18 cellular contexts compared by ENCODE assay signal in genomic region chrX:330726-331144, GRCh38. TPM values are rescaled to one million over a fixed set of nuclear protein-coding genes. Genes with fewer than 3 reads are reported as not detected.
DNase-seq lines count a peak whose midpoint lies in the region; ATAC-seq, FAIRE-seq and TF ChIP-seq lines count a peak whose summit lies in the region.
"Had no signal": no experiment of that assay in that cellular context is flagged by ENCODE, and none has a peak within 500 bp of the region (broad histone marks: within the 10 kb centered on the region; RNA-seq: fewer than 3 reads in every experiment).

No MANE protein-coding gene starts in this region.

- DNase-seq in DND-41 (no peak), RWPE2 (ENCODE audit: low spot score) (peak; percentile 52), right cardiac atrium (peak in 1 of 3 donors; percentile 11), psoas muscle (peak in 1 of 2 donors; percentile 47), GM12891 (ENCODE audit: insufficient read length, low spot score) (no peak), foreskin fibroblast (no peak)
- DNase-seq: activated CD4-positive, alpha-beta T cell treated with anti-CD3 and anti-CD28 coated beads, Interleukin-2, amount 50 U/mL, for 4 hours; activated T-cell treated with anti-CD3 and anti-CD28 coated beads, Interleukin-2, amount 50 U/mL, for 48 hours; amniotic stem cell; cerebellar nuclear complex; foreskin keratinocyte; NCI-H2081; OCI-M1; stimulated activated CD4-positive, alpha-beta T cell treated with anti-CD3 and anti-CD28 coated beads, Interleukin-4, amount 100 ng/mL, for 1 hour; stimulated activated CD8-positive, alpha-beta memory T cell treated with anti-CD3 and anti-CD28 coated beads, Interleukin-4, amount 100 ng/mL, for 48 hours had no signal

- intact Hi-C loops in right cardiac atrium (cut with DNase I), result no loop called here
- intact Hi-C loops in psoas muscle (cut with DNase I), result no loop called here

- no peak overlapping the region for H3K4me2 ChIP-seq in DND-41 (ENCODE audit: insufficient read depth, low read length)

- TF ChIP-seq CTCF in DND-41 (IDR thresholded peaks at IDR 0.05; ENCODE audit: borderline replicate concordance, extremely low read depth, low read length, poor library complexity, severe bottlenecking) (no peak), RWPE2 (IDR thresholded peaks at IDR 0.05; ENCODE audit: poor library complexity, severe bottlenecking) (no peak), psoas muscle (IDR thresholded peaks at IDR 0.05) (no peak), foreskin fibroblast (IDR thresholded peaks at IDR 0.05; ENCODE audit: low read depth, low read length) (no peak)

- peak; percentile 13; the same call in 2 of the 3 replicates for ATAC-seq in DND-41 (ENCODE audit: insufficient read depth, low read depth)
- no peak; the same call in 2 of the 3 replicates for ATAC-seq in RWPE2 (ENCODE audit: low read depth)
- peak; percentile 4 to 9 for ATAC-seq in right cardiac atrium
- ATAC-seq in psoas muscle, result peak in 3 of 4 donors; percentile 24 to 35 (median 25)
- no peak for ATAC-seq in GM21619 (IDR thresholded peaks at IDR 0.05; ENCODE audit: unreplicated experiment)

- peaks cover 31% of the 10 kb centered on the region for H3K36me3 ChIP-seq in DND-41 (ENCODE audit: insufficient read depth, low read length)
- peaks cover 6% of the 10 kb centered on the region; the same call in 1 of the 2 replicates for H3K36me3 ChIP-seq in RWPE2 (ENCODE audit: low read depth)
- peaks cover 0 to 33% of the 10 kb centered on the region in 2 donors for H3K36me3 ChIP-seq in psoas muscle (ENCODE audit: insufficient read depth in 1 of 2, low read depth in 1 of 2)
- H3K36me3 ChIP-seq: thyroid gland had no signal

- H3K27ac ChIP-seq in DND-41 (ENCODE audit: low read length) (no peak overlapping the region), RWPE2 (ENCODE audit: poor library complexity, severe bottlenecking) (no peak overlapping the region), right cardiac atrium (ENCODE audit: low read length) (no peak overlapping the region), psoas muscle (no peak overlapping the region)
- H3K27ac ChIP-seq: foreskin keratinocyte, SK-N-MC, thyroid gland had no signal

- WGBS in right cardiac atrium, result 18% methylated on average over 28 of the region's 28 CpGs
- 12 to 57% (median 14%) methylated on average over 8 to 28 of the region's 28 CpGs for WGBS in psoas muscle, 3 donors

- no peak overlapping the region for H2AFZ ChIP-seq in DND-41 (ENCODE audit: low read depth, low read length)

- H3K9ac ChIP-seq in DND-41 (ENCODE audit: low read depth, low read length), result no peak overlapping the region

- H3K9me3 ChIP-seq in DND-41 (ENCODE audit: insufficient read depth, low read length, severe bottlenecking) (no peaks in the 10 kb centered on the region), RWPE2 (ENCODE audit: severe bottlenecking) (no peaks in the 10 kb centered on the region), right cardiac atrium (ENCODE audit: control insufficient read depth, low read length) (no peaks in the 10 kb centered on the region), psoas muscle (no peaks in the 10 kb centered on the region)
- H3K9me3 ChIP-seq: thyroid gland had no signal

- no peak for TF ChIP-seq POLR2A in GM12891 (IDR thresholded peaks at IDR 0.05; ENCODE audit: low read depth, low read length)

- FAIRE-seq in GM12891 (lab: Jason Lieb, UNC), result no peak

- peaks cover 7% of the 10 kb centered on the region for H4K20me1 ChIP-seq in DND-41 (ENCODE audit: insufficient read depth, low read length)

- no peaks in the 10 kb centered on the region for H3K79me2 ChIP-seq in DND-41 (ENCODE audit: insufficient read depth, low read length)

- H3K4me3 ChIP-seq in DND-41 (ENCODE audit: low read depth in 1 of 2, low read length in 2 of 2) (no peak overlapping the region), RWPE2 (ENCODE audit: severe bottlenecking) (no peak overlapping the region), right cardiac atrium (ENCODE audit: low read length) (no peak overlapping the region), psoas muscle (peak overlapping the region; percentile 40), foreskin fibroblast (ENCODE audit: low read depth in 1 of 2, low read length in 2 of 2) (no peak overlapping the region)
- H3K4me3 ChIP-seq: SK-N-MC, thyroid gland had no signal

- H3K4me1 ChIP-seq in DND-41 (ENCODE audit: insufficient read depth, low read length), result no peaks in the 10 kb centered on the region
- H3K4me1 ChIP-seq in RWPE2 (ENCODE audit: insufficient read depth, poor library complexity, severe bottlenecking), result no peaks in the 10 kb centered on the region
- no peaks in the 10 kb centered on the region for H3K4me1 ChIP-seq in right cardiac atrium (ENCODE audit: control insufficient read depth, insufficient read depth, low read length)
- H3K4me1 ChIP-seq in psoas muscle, result no peaks in the 10 kb centered on the region
- H3K4me1 ChIP-seq: foreskin keratinocyte had no signal

- no peaks in the 10 kb centered on the region for H3K27me3 ChIP-seq in DND-41 (ENCODE audit: insufficient read depth, low read length, poor library complexity)
- peaks cover 18% of the 10 kb centered on the region for H3K27me3 ChIP-seq in RWPE2 (ENCODE audit: insufficient read depth, poor library complexity, severe bottlenecking)
- no peaks in the 10 kb centered on the region for H3K27me3 ChIP-seq in right cardiac atrium (ENCODE audit: control insufficient read depth, insufficient read depth)
- H3K27me3 ChIP-seq in psoas muscle (ENCODE audit: insufficient read depth in 3 of 3, low read length in 2 of 3), result peaks cover 0 to 2% (median 0%) of the 10 kb centered on the region in 3 donors
- H3K27me3 ChIP-seq: thyroid gland had no signal

TF ChIP-seq in GM12891, 5 proteins besides CTCF, POLR2A, EP300 and RAD21:
- TF ChIP-seq PAX5 (IDR thresholded peaks at IDR 0.05; ENCODE audit: insufficient read depth, low read length, severe bottlenecking), result no peak
- TF ChIP-seq TAF1 (IDR thresholded peaks at IDR 0.05; ENCODE audit: low read depth, low read length), result no peak
- TF ChIP-seq POLR2AphosphoS5 (IDR thresholded peaks at IDR 0.05; ENCODE audit: low read depth, low read length), result no peak
- TF ChIP-seq POU2F2 (IDR thresholded peaks at IDR 0.05; ENCODE audit: low read depth, low read length), result no peak
- TF ChIP-seq SPI1 (IDR thresholded peaks at IDR 0.05; ENCODE audit: low read depth, low read length), result no peak

RNA-seq across cellular contexts. Expression of gene GTPBP6, which starts 12.1 kb away (rescaled TPM):
- 10 to 100 TPM; 48.4 to 57.6 (median 54.8) TPM for total RNA-seq in right cardiac atrium
- polyA plus RNA-seq in right cardiac atrium, result 59.0 TPM
- total RNA-seq in psoas muscle, result 10 to 100 TPM; 48.5 to 54.5 (median 50.9) TPM
- polyA plus RNA-seq in psoas muscle, result 10 to 100 TPM; 48.1 to 63.4 (median 49.0) TPM
- polyA plus RNA-seq in GM12891 (2012; ENCODE audit: low read depth, missing spikeins), result 29.7 TPM

RNA-seq across cellular contexts. Expression of gene PLCXD1, which starts 49.6 kb away (rescaled TPM):
- total RNA-seq in right cardiac atrium (1 to 10 TPM; 2.1 to 9.0 (median 4.7) TPM), psoas muscle (1 to 10 TPM in 3 of 4 donors, under 1 TPM in 1; 0.89 to 3.0 (median 2.0) TPM)
- polyA plus RNA-seq in right cardiac atrium (3.6 TPM), psoas muscle (10 to 100 TPM in 1 of 3 donors, 1 to 10 TPM in 2; 1.2 to 16.3 (median 2.3) TPM)
- polyA plus RNA-seq in GM12891 (2012; ENCODE audit: low read depth, missing spikeins), result 21.2 TPM

RNA-seq across cellular contexts. Expression of gene PPP2R3B, which starts 56.0 kb away (rescaled TPM):
- total RNA-seq in right cardiac atrium (100 to 1,000 TPM; 101 to 163 (median 147) TPM), psoas muscle (100 to 1,000 TPM in 2 of 4 donors, 10 to 100 TPM in 2; 77.2 to 156 (median 98.6) TPM)
- polyA plus RNA-seq in right cardiac atrium (114 TPM), psoas muscle (10 to 100 TPM; 32.3 to 71.8 (median 64.9) TPM)
- polyA plus RNA-seq in GM12891 (2012; ENCODE audit: low read depth, missing spikeins), result 12.9 TPM

Comparison
In these comparisons a context has a peak if more than half of its experiments do, and no peak if none do; other contexts are left out.
1. ATAC-seq: peak in DND-41 (single experiment), right cardiac atrium (2 of 2) and psoas muscle (3 of 4); none in RWPE2 (single experiment) and GM21619 (single experiment).